In genomic region chr9:134423166-134423565, GRCh38 we compare ENCODE assay signal across 20 cellular contexts.
"Had no signal": no experiment of that assay in that cellular context is flagged by ENCODE, and none has a peak within 500 bp of the region (broad histone marks: within the 10 kb centered on the region; RNA-seq: fewer than 3 reads in every experiment).

No MANE protein-coding gene starts in this region.

- H3K27ac Mint-ChIP-seq: activated naive CD8-positive, alpha-beta T cell; effector memory CD8-positive, alpha-beta T cell; progenitor cell of endocrine pancreas; stimulated activated naive B cell treated with anti-CD40 and anti-IgM and Interleukin-4, amounts not matched to agents 10 μg/mL and 1 μg/mL and 100 μg/mL, for 72 hours had no signal

- H3K36me3 Mint-ChIP-seq: activated naive CD8-positive, alpha-beta T cell had no signal

- H3K4me3 ChIP-seq: lung, right atrium auricular region, skin epidermis had no signal

- H3K27me3 ChIP-seq: right atrium auricular region had no signal

- H3K9me3 ChIP-seq: right atrium auricular region had no signal

- H3K27me3 Mint-ChIP-seq: activated naive CD8-positive, alpha-beta T cell; effector memory CD8-positive, alpha-beta T cell; progenitor cell of endocrine pancreas; stimulated activated naive B cell treated with anti-CD40 and anti-IgM and Interleukin-4, amounts not matched to agents 10 μg/mL and 1 μg/mL and 100 μg/mL, for 72 hours had no signal

- DNase-seq: activated CD4-positive, alpha-beta T cell treated with anti-CD3 and anti-CD28 coated beads, Interleukin-2, amount 50 U/mL, for 4 hours; activated gamma-delta T cell; amniotic stem cell; effector memory CD8-positive, alpha-beta T cell; foreskin fibroblast; hypothalamus; islet precursor cell; occipital lobe; stimulated activated CD4-positive, alpha-beta T cell treated with anti-CD3 and anti-CD28 coated beads, Interleukin-4, amount 100 ng/mL, for 4 hours; stimulated activated naive B cell treated with anti-CD40 and anti-IgM and Interleukin-4, amounts not matched to agents 10 μg/mL and 1 μg/mL and 100 μg/mL, for 72 hours; SW 1271; T-helper 2 cell; trophoblast cell had no signal

- ATAC-seq: effector memory CD8-positive, alpha-beta T cell; stimulated activated naive B cell treated with anti-CD40 and anti-IgM and Interleukin-4, amounts not matched to agents 10 μg/mL and 1 μg/mL and 100 μg/mL, for 72 hours had no signal

- H3K9me3 Mint-ChIP-seq: effector memory CD8-positive, alpha-beta T cell; mesothelial cell of epicardium; nephron; stimulated activated naive B cell treated with anti-CD40 and anti-IgM and Interleukin-4, amounts not matched to agents 10 μg/mL and 1 μg/mL and 100 μg/mL, for 72 hours had no signal

- H3K4me3 Mint-ChIP-seq: activated naive CD8-positive, alpha-beta T cell; effector memory CD8-positive, alpha-beta T cell; mesothelial cell of epicardium; nephron; stimulated activated naive B cell treated with anti-CD40 and anti-IgM and Interleukin-4, amounts not matched to agents 10 μg/mL and 1 μg/mL and 100 μg/mL, for 72 hours had no signal
